Comparison of ENCODE assay signal across 22 cellular contexts in the genomic region with DNA sequence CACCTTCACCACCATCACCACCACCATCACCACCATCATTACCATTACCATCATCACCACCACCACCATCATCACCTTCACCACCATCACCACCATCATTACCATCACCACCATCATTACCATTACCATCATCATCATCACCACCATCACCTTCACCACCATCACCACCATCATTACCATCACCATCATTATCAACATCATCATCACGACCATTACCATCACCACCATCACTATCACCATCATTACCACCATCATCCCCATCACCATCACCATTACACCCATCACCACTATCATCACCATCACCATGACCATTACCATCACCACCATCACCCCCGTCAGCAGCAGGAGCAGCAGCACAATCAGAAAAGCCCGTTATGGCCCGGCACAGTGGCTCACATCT.
DNase-seq lines count a peak whose midpoint lies in the region; ATAC-seq, FAIRE-seq and TF ChIP-seq lines count a peak whose summit lies in the region.
"Had no signal": no experiment of that assay in that cellular context is flagged by ENCODE, and none has a peak within 500 bp of the region (broad histone marks: within the 10 kb centered on the region; RNA-seq: fewer than 3 reads in every experiment).

No MANE protein-coding gene starts in this region.

- peaks cover 37% of the 10 kb centered on the region for H3K36me3 Mint-ChIP-seq in activated CD4-positive, alpha-beta T cell treated with anti-CD3 and anti-CD28 coated beads for 36 hours (ENCODE audit: low read depth)
- H3K36me3 Mint-ChIP-seq in activated naive CD8-positive, alpha-beta T cell treated with anti-CD3 and anti-CD28 coated beads, Interleukin-2, amount 10 ng/mL, durations not matched to agents 7 days and 5 days, result peaks cover 37% of the 10 kb centered on the region
- H3K36me3 Mint-ChIP-seq in natural killer cell treated with Interleukin-12 subunit alpha and Interleukin-12 subunit beta and Interleukin-15 and Interleukin-18, amount 100 ng/mL, for 72 hours, result peaks cover 13% of the 10 kb centered on the region

- no peak for ATAC-seq in activated CD4-positive, alpha-beta T cell treated with anti-CD3 and anti-CD28 coated beads for 36 hours
- no peak for ATAC-seq in activated naive CD8-positive, alpha-beta T cell treated with anti-CD3 and anti-CD28 coated beads, Interleukin-2, amount 10 ng/mL, durations not matched to agents 7 days and 5 days (ENCODE audit: low read depth)
- ATAC-seq in natural killer cell treated with Interleukin-12 subunit alpha and Interleukin-12 subunit beta and Interleukin-15 and Interleukin-18, amount 100 ng/mL, for 72 hours, result no peak
- ATAC-seq in HG03108 (IDR thresholded peaks at IDR 0.05; ENCODE audit: unreplicated experiment), result no peak
- no peak for ATAC-seq in HG03095 (IDR thresholded peaks at IDR 0.05; ENCODE audit: unreplicated experiment)
- no peak for ATAC-seq in GM21576 (IDR thresholded peaks at IDR 0.05; ENCODE audit: unreplicated experiment)
- ATAC-seq: foreskin keratinocyte had no signal

- peak; percentile 89 for FAIRE-seq in GM12891 (lab: Jason Lieb, UNC)
- FAIRE-seq: TTC549 had no signal

- DNase-seq in activated CD4-positive, alpha-beta T cell treated with anti-CD3 and anti-CD28 coated beads for 36 hours, result no peak
- DNase-seq in activated CD4-positive, alpha-beta T cell treated with anti-CD3 and anti-CD28 coated beads, Interleukin-2, amount 50 U/mL, for 4 hours, result no peak
- DNase-seq in GM12891 (ENCODE audit: insufficient read length, low spot score), result no peak
- DNase-seq in activated naive CD8-positive, alpha-beta T cell treated with anti-CD3 and anti-CD28 coated beads, Interleukin-2, amount 10 ng/mL, durations not matched to agents 7 days and 5 days, result no peak
- DNase-seq in natural killer cell treated with Interleukin-12 subunit alpha and Interleukin-12 subunit beta and Interleukin-15 and Interleukin-18, amount 100 ng/mL, for 72 hours (ENCODE audit: low spot score), result peak; percentile 39
- DNase-seq: activated naive CD4-positive, alpha-beta T cell treated with Interleukin-2 at 50 U/mL for 16 hours; AML-193; Calu3; effector CD4-positive, alpha-beta T cell; foreskin keratinocyte; GM23248; left lung; NCI-H2107; NCI-H510A treated with DMSO at 0.1 percent for 48 hours; SHP77 treated with DMSO at 0.1 percent for 48 hours; sigmoid colon had no signal

- no peak for TF ChIP-seq POLR2A in GM12891 (IDR thresholded peaks at IDR 0.05; ENCODE audit: low read depth, low read length)

- CTCF ChIA-PET in activated CD4-positive, alpha-beta T cell treated with anti-CD3 and anti-CD28 coated beads for 36 hours (lab: Charles Lee), result no interaction called here

- intact Hi-C loops in activated CD4-positive, alpha-beta T cell treated with anti-CD3 and anti-CD28 coated beads for 36 hours (cut with DNase I, micrococcal nuclease), result no loop called here

- no peaks in the 10 kb centered on the region for H3K9me3 Mint-ChIP-seq in activated CD4-positive, alpha-beta T cell treated with anti-CD3 and anti-CD28 coated beads for 36 hours (ENCODE audit: low read depth)
- no peaks in the 10 kb centered on the region for H3K9me3 Mint-ChIP-seq in activated naive CD8-positive, alpha-beta T cell treated with anti-CD3 and anti-CD28 coated beads, Interleukin-2, amount 10 ng/mL, durations not matched to agents 7 days and 5 days
- peaks cover 5% of the 10 kb centered on the region for H3K9me3 Mint-ChIP-seq in natural killer cell treated with Interleukin-12 subunit alpha and Interleukin-12 subunit beta and Interleukin-15 and Interleukin-18, amount 100 ng/mL, for 72 hours
- H3K9me3 Mint-ChIP-seq: nephron had no signal

- peak overlapping the region; percentile 0 for H3K4me3 Mint-ChIP-seq in activated CD4-positive, alpha-beta T cell treated with anti-CD3 and anti-CD28 coated beads for 36 hours
- H3K4me3 Mint-ChIP-seq in activated naive CD8-positive, alpha-beta T cell treated with anti-CD3 and anti-CD28 coated beads, Interleukin-2, amount 10 ng/mL, durations not matched to agents 7 days and 5 days, result no peak overlapping the region
- peak overlapping the region; percentile 2 for H3K4me3 Mint-ChIP-seq in natural killer cell treated with Interleukin-12 subunit alpha and Interleukin-12 subunit beta and Interleukin-15 and Interleukin-18, amount 100 ng/mL, for 72 hours
- H3K4me3 Mint-ChIP-seq: nephron had no signal

- H3K4me1 Mint-ChIP-seq in activated CD4-positive, alpha-beta T cell treated with anti-CD3 and anti-CD28 coated beads for 36 hours, result peaks cover 18% of the 10 kb centered on the region
- H3K4me1 Mint-ChIP-seq in activated naive CD8-positive, alpha-beta T cell treated with anti-CD3 and anti-CD28 coated beads, Interleukin-2, amount 10 ng/mL, durations not matched to agents 7 days and 5 days, result peaks cover 14% of the 10 kb centered on the region
- peaks cover 34 to 38% of the 10 kb centered on the region in 2 donors for H3K4me1 Mint-ChIP-seq in natural killer cell treated with Interleukin-12 subunit alpha and Interleukin-12 subunit beta and Interleukin-15 and Interleukin-18, amount 100 ng/mL, for 72 hours (ENCODE audit: low read depth in 2 of 2)

- POLR2A ChIA-PET in activated CD4-positive, alpha-beta T cell treated with anti-CD3 and anti-CD28 coated beads for 36 hours (lab: Charles Lee), result no interaction called here
- POLR2A ChIA-PET in activated naive CD8-positive, alpha-beta T cell treated with anti-CD3 and anti-CD28 coated beads, Interleukin-2, amount 10 ng/mL, durations not matched to agents 7 days and 5 days (lab: Charles Lee), result no interaction called here

- peak overlapping the region; percentile 2 for H3K27ac Mint-ChIP-seq in activated CD4-positive, alpha-beta T cell treated with anti-CD3 and anti-CD28 coated beads for 36 hours
- peak overlapping the region; percentile 14 for H3K27ac Mint-ChIP-seq in activated naive CD8-positive, alpha-beta T cell treated with anti-CD3 and anti-CD28 coated beads, Interleukin-2, amount 10 ng/mL, durations not matched to agents 7 days and 5 days
- peak overlapping the region; percentile 29 to 58 for H3K27ac Mint-ChIP-seq in natural killer cell treated with Interleukin-12 subunit alpha and Interleukin-12 subunit beta and Interleukin-15 and Interleukin-18, amount 100 ng/mL, for 72 hours

- no peaks in the 10 kb centered on the region for H3K27me3 Mint-ChIP-seq in activated CD4-positive, alpha-beta T cell treated with anti-CD3 and anti-CD28 coated beads for 36 hours
- H3K27me3 Mint-ChIP-seq in activated naive CD8-positive, alpha-beta T cell treated with anti-CD3 and anti-CD28 coated beads, Interleukin-2, amount 10 ng/mL, durations not matched to agents 7 days and 5 days, result no peaks in the 10 kb centered on the region
- H3K27me3 Mint-ChIP-seq in natural killer cell treated with Interleukin-12 subunit alpha and Interleukin-12 subunit beta and Interleukin-15 and Interleukin-18, amount 100 ng/mL, for 72 hours, result no peaks in the 10 kb centered on the region
- H3K27me3 Mint-ChIP-seq: IgD-negative memory B cell had no signal

TF ChIP-seq in GM12891, 5 proteins besides CTCF, POLR2A, EP300 and RAD21:
- TF ChIP-seq PAX5 (IDR thresholded peaks at IDR 0.05; ENCODE audit: insufficient read depth, low read length, severe bottlenecking), result no peak
- TF ChIP-seq TAF1 (IDR thresholded peaks at IDR 0.05; ENCODE audit: low read depth, low read length), result no peak
- no peak for TF ChIP-seq POU2F2 (IDR thresholded peaks at IDR 0.05; ENCODE audit: low read depth, low read length)
- TF ChIP-seq SPI1 (IDR thresholded peaks at IDR 0.05; ENCODE audit: low read depth, low read length), result no peak
- TF ChIP-seq POLR2AphosphoS5 (IDR thresholded peaks at IDR 0.05; ENCODE audit: low read depth, low read length), result no peak
